1 cellular context compared by ENCODE assay signal in genomic region chr20:56957737-56958553, GRCh38.
TF ChIP-seq lines count a peak whose summit lies in the region.

No MANE protein-coding gene starts in this region.

TF ChIP-seq in HEK293, 187 proteins besides CTCF, POLR2A, EP300 and RAD21 (continued from another document and continues in another):
- TF ChIP-seq MZF1 (tag by site-specific recombination; IDR thresholded peaks at IDR 0.05; ENCODE audit: borderline replicate concordance) (no peak), BCL11B (tag by site-specific recombination; IDR thresholded peaks at IDR 0.05; ENCODE audit: low read depth) (no peak), ZNF350 (tag by site-specific recombination; IDR thresholded peaks at IDR 0.05) (no peak), ZNF433 (tag by site-specific recombination; IDR thresholded peaks at IDR 0.05; ENCODE audit: low read depth) (no peak), PRDM10 (tag by site-specific recombination; IDR thresholded peaks at IDR 0.05) (no peak), ZNF311 (tag by site-specific recombination; IDR thresholded peaks at IDR 0.05; ENCODE audit: borderline replicate concordance) (no peak), MEIS1 (CRISPR knock-in tag; IDR thresholded peaks at IDR 0.05; ENCODE audit: borderline replicate concordance) (no peak), PRDM4 (tag by site-specific recombination; IDR thresholded peaks at IDR 0.05) (peak; percentile 69), ZNF146 (tag by site-specific recombination; IDR thresholded peaks at IDR 0.05) (no peak), ZNF175 (tag by site-specific recombination; IDR thresholded peaks at IDR 0.05) (no peak), SP3 (tag by site-specific recombination; IDR thresholded peaks at IDR 0.05) (no peak), SALL2 (tag by site-specific recombination; IDR thresholded peaks at IDR 0.05; ENCODE audit: borderline replicate concordance) (no peak), ZNF324 (tag by site-specific recombination; IDR thresholded peaks at IDR 0.05) (no peak), ZNF133 (tag by site-specific recombination; IDR thresholded peaks at IDR 0.05) (no peak), ZNF530 (tag by site-specific recombination; IDR thresholded peaks at IDR 0.05; ENCODE audit: low read depth) (no peak), ZNF354C (tag by site-specific recombination; IDR thresholded peaks at IDR 0.05; ENCODE audit: borderline replicate concordance, low read depth) (no peak), ZNF426 (tag by site-specific recombination; IDR thresholded peaks at IDR 0.05) (no peak), ZNF248 (tag by site-specific recombination; IDR thresholded peaks at IDR 0.05) (no peak), ZXDB (tag by site-specific recombination; IDR thresholded peaks at IDR 0.05) (no peak), ZBTB17 (tag by site-specific recombination; IDR thresholded peaks at IDR 0.05) (no peak), IKZF3 (tag by site-specific recombination; IDR thresholded peaks at IDR 0.05) (peak; percentile 84), ZNF600 (tag by site-specific recombination; IDR thresholded peaks at IDR 0.05) (peak; percentile 58; the same call in 1 of the 2 replicates), ZNF571 (tag by site-specific recombination; IDR thresholded peaks at IDR 0.05) (no peak), ZNF26 (tag by site-specific recombination; IDR thresholded peaks at IDR 0.05) (no peak), ZNF2 (tag by site-specific recombination; IDR thresholded peaks at IDR 0.05) (no peak), ZNF48 (tag by site-specific recombination; IDR thresholded peaks at IDR 0.05) (no peak), ZNF776 (tag by site-specific recombination; IDR thresholded peaks at IDR 0.05; ENCODE audit: borderline replicate concordance) (no peak), ZFP3 (tag by site-specific recombination; IDR thresholded peaks at IDR 0.05; ENCODE audit: low read depth) (no peak), GLIS2 (tag by site-specific recombination; IDR thresholded peaks at IDR 0.05) (peak; percentile 36; the same call in 1 of the 2 replicates), KLF7 (tag by site-specific recombination; IDR thresholded peaks at IDR 0.05; ENCODE audit: borderline replicate concordance) (no peak), ZBTB8A (tag by site-specific recombination; IDR thresholded peaks at IDR 0.05) (peak; percentile 77; the same call in 1 of the 2 replicates), ZNF707 (tag by site-specific recombination; IDR thresholded peaks at IDR 0.05) (no peak), KLF8 (tag by site-specific recombination; IDR thresholded peaks at IDR 0.05) (no peak), ZNF629 (tag by site-specific recombination; IDR thresholded peaks at IDR 0.05) (peak; percentile 71), ZBTB26 (tag by site-specific recombination; optimal IDR thresholded peaks at IDR 0.05) (no peak), ZNF777 (tag by site-specific recombination; IDR thresholded peaks at IDR 0.05; ENCODE audit: borderline replicate concordance) (no peak), EGR2 (tag by site-specific recombination; IDR thresholded peaks at IDR 0.05; ENCODE audit: low read depth) (no peak), ZBTB44 (tag by site-specific recombination; IDR thresholded peaks at IDR 0.05) (peak; percentile 40; the same call in 1 of the 2 replicates), WT1 (tag by site-specific recombination; IDR thresholded peaks at IDR 0.05) (peak; percentile 90), ZNF211 (tag by site-specific recombination; IDR thresholded peaks at IDR 0.05; ENCODE audit: low read depth) (no peak), ZNF366 (tag by site-specific recombination; conservative IDR thresholded peaks at IDR 0.05) (0 out of 2 replicates have a peak, but pooled peaks have one; percentile 9), ZNF677 (tag by site-specific recombination; IDR thresholded peaks at IDR 0.05) (no peak), SETDB1 (IDR thresholded peaks at IDR 0.05; ENCODE audit: insufficient read length, low read length) (no peak), ZNF513 (tag by site-specific recombination; IDR thresholded peaks at IDR 0.05) (no peak), ZNF19 (tag by site-specific recombination; IDR thresholded peaks at IDR 0.05; ENCODE audit: low read depth) (no peak), BCL11A (tag by site-specific recombination; IDR thresholded peaks at IDR 0.05; ENCODE audit: low read depth) (peak; percentile 24; the same call in 1 of the 2 replicates), INSM2 (tag by site-specific recombination; IDR thresholded peaks at IDR 0.05) (0 out of 2 replicates have a peak, but pooled peaks have one; percentile 15), ZNF529 (tag by site-specific recombination; IDR thresholded peaks at IDR 0.05; ENCODE audit: insufficient replicate concordance) (no peak), ZNF341 (tag by site-specific recombination; IDR thresholded peaks at IDR 0.05; ENCODE audit: low read depth) (no peak), KLF9 (tag by site-specific recombination; IDR thresholded peaks at IDR 0.05; ENCODE audit: low read depth) (peak; percentile 22; the same call in 1 of the 2 replicates), ZNF24 (tag by site-specific recombination; IDR thresholded peaks at IDR 0.05) (no peak), ZNF266 (tag by site-specific recombination; IDR thresholded peaks at IDR 0.05; ENCODE audit: low read depth) (no peak), MYNN (tag by site-specific recombination; IDR thresholded peaks at IDR 0.05; ENCODE audit: borderline replicate concordance) (no peak), ATF2 (tag by site-specific recombination; IDR thresholded peaks at IDR 0.05; ENCODE audit: low read depth) (peak; percentile 62), ZNF558 (tag by site-specific recombination; IDR thresholded peaks at IDR 0.05) (no peak), ZBTB1 (tag by site-specific recombination; IDR thresholded peaks at IDR 0.05) (no peak)
